In the genomic region with DNA sequence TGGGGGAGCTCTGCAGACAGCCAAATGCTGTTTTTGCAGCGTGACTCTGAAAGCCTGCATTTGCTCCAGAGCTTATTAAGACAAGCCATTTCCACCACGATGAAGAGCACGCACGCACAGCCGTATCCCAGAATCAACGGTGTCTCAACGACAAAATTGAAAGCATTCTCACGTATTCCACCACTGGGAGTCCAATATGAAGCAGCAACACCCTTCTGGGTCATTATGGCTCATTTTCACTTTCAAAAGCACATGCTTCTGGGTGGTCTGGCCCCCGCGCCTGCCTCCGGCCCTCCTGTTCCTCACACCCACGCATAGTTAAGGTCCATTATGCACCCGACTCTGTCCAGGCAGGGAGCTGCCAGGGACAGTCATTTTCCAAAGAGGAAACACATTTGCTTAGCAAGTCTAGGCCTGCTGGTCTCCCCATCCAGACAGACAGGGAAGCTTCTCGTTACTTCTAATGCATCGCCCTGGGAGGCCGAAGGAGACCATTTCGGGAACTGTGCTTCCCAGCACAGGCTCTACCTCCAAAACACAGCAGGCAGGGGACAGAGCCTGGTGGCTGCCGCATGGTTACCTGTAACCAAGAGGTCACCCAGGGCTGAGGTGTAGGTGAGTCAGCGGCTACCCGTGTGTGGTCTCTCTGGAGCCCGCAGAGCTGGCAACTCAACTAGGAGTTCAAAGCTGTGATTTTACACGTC, we compare ENCODE assay signal across 15 cellular contexts.
DNase-seq lines count a peak whose midpoint lies in the region; ATAC-seq and TF ChIP-seq lines count a peak whose summit lies in the region.
"Had no signal": no experiment of that assay in that cellular context is flagged by ENCODE, and none has a peak within 500 bp of the region (broad histone marks: within the 10 kb centered on the region; RNA-seq: fewer than 3 reads in every experiment).

No MANE protein-coding gene starts in this region.

- H3K27ac ChIP-seq in coronary artery (no peak overlapping the region), endodermal cell (ENCODE audit: low read depth, low read length) (no peak overlapping the region), neural progenitor cell (no peak overlapping the region)
- H3K27ac ChIP-seq: heart right ventricle, parathyroid adenoma, VCaP had no signal

- H3K27me3 ChIP-seq in skeletal muscle satellite cell (ENCODE audit: control insufficient read depth, insufficient read depth, low read length) (peaks cover 38% of the 10 kb centered on the region), endodermal cell (ENCODE audit: control insufficient read depth, insufficient read depth, low read length, poor library complexity, severe bottlenecking) (no peaks in the 10 kb centered on the region), neural progenitor cell (no peaks in the 10 kb centered on the region)

- peak; percentile 52 for DNase-seq in GM03348 (ENCODE audit: low spot score)
- DNase-seq in coronary artery (ENCODE audit: low spot score), result peak; percentile 65
- DNase-seq in left lobe of liver (ENCODE audit: low spot score), result peak; percentile 29
- no peak for DNase-seq in endodermal cell
- no peak for DNase-seq in stimulated activated naive B cell treated with anti-CD40 and anti-IgM and Interleukin-4, amounts not matched to agents 10 μg/mL and 1 μg/mL and 100 μg/mL, for 72 hours
- no peak for DNase-seq in neural progenitor cell (ENCODE audit: low spot score)
- DNase-seq: heart right ventricle, Kasumi-1, NCI-H1417, RPMI8226, substantia nigra had no signal

- H3K9ac ChIP-seq in skeletal muscle satellite cell (ENCODE audit: low read depth, low read length), result no peak overlapping the region
- no peak overlapping the region for H3K9ac ChIP-seq in endodermal cell (ENCODE audit: extremely low read depth, low read length, poor library complexity, severe bottlenecking)
- H3K9ac ChIP-seq in neural progenitor cell, result no peak overlapping the region
- H3K9ac ChIP-seq: parathyroid adenoma had no signal

- H4K20me1 ChIP-seq in neural progenitor cell (ENCODE audit: low read depth), result no peaks in the 10 kb centered on the region

- no peaks in the 10 kb centered on the region for H3K9me3 ChIP-seq in skeletal muscle satellite cell (replicated peaks; ENCODE audit: low read length)
- H3K9me3 ChIP-seq in endodermal cell (ENCODE audit: control insufficient read depth, low read length), result no peaks in the 10 kb centered on the region
- H3K9me3 ChIP-seq in neural progenitor cell (ENCODE audit: low read depth), result no peaks in the 10 kb centered on the region
- H3K9me3 ChIP-seq: heart right ventricle had no signal

- TF ChIP-seq CTCF in coronary artery (IDR thresholded peaks at IDR 0.05) (no peak), endodermal cell (conservative IDR thresholded peaks at IDR 0.05) (no peak), neural progenitor cell (IDR thresholded peaks at IDR 0.05) (no peak)

- H3F3A ChIP-seq in neural progenitor cell (ENCODE audit: low read depth), result no peaks in the 10 kb centered on the region

- 87 to 89% methylated on average over 19 to 22 of the region's 22 CpGs for WGBS in endodermal cell (ENCODE audit: insufficient coverage in 1 of 2, insufficient read length in 1 of 2), 2 experiments

- no peak overlapping the region for H3K27ac Mint-ChIP-seq in endodermal cell
- H3K27ac Mint-ChIP-seq in stimulated activated naive B cell treated with anti-CD40 and anti-IgM and Interleukin-4, amounts not matched to agents 10 μg/mL and 1 μg/mL and 100 μg/mL, for 72 hours, result no peak overlapping the region
- H3K27ac Mint-ChIP-seq in activated T-helper 17 cell treated with anti-CD3 and anti-CD28 coated beads, Interleukin-2, amount 50 U/mL, for 72 hours, result no peak overlapping the region
- H3K27ac Mint-ChIP-seq in neural progenitor cell, result no peak overlapping the region

- H3K4me1 Mint-ChIP-seq in endodermal cell (no peaks in the 10 kb centered on the region), neural progenitor cell (peaks cover 2% of the 10 kb centered on the region)
- peaks cover 5 to 7% of the 10 kb centered on the region in 2 donors for H3K4me1 Mint-ChIP-seq in stimulated activated naive B cell treated with anti-CD40 and anti-IgM and Interleukin-4, amounts not matched to agents 10 μg/mL and 1 μg/mL and 100 μg/mL, for 72 hours
- H3K4me1 Mint-ChIP-seq in activated T-helper 17 cell treated with anti-CD3 and anti-CD28 coated beads, Interleukin-2, amount 50 U/mL, for 72 hours, result peaks cover 5% of the 10 kb centered on the region

- H3K79me2 ChIP-seq in neural progenitor cell (ENCODE audit: low read depth), result no peaks in the 10 kb centered on the region
- H3K79me2 ChIP-seq: parathyroid adenoma had no signal

- peaks cover 20% of the 10 kb centered on the region for H3K9me3 Mint-ChIP-seq in endodermal cell
- no peaks in the 10 kb centered on the region for H3K9me3 Mint-ChIP-seq in stimulated activated naive B cell treated with anti-CD40 and anti-IgM and Interleukin-4, amounts not matched to agents 10 μg/mL and 1 μg/mL and 100 μg/mL, for 72 hours
- H3K9me3 Mint-ChIP-seq in activated T-helper 17 cell treated with anti-CD3 and anti-CD28 coated beads, Interleukin-2, amount 50 U/mL, for 72 hours, result no peaks in the 10 kb centered on the region
- H3K9me3 Mint-ChIP-seq in neural progenitor cell, result peaks cover 3% of the 10 kb centered on the region

- peak overlapping the region; percentile 41 for H3K4me3 ChIP-seq in coronary artery
- peak overlapping the region; percentile 51 for H3K4me3 ChIP-seq in skeletal muscle satellite cell (ENCODE audit: low read length)
- H3K4me3 ChIP-seq in endodermal cell (ENCODE audit: low read length), result no peak overlapping the region
- no peak overlapping the region for H3K4me3 ChIP-seq in neural progenitor cell

- peaks cover 14% of the 10 kb centered on the region for H3K27me3 Mint-ChIP-seq in endodermal cell (ENCODE audit: insufficient read depth)
- peaks cover 28 to 31% of the 10 kb centered on the region in 2 donors for H3K27me3 Mint-ChIP-seq in stimulated activated naive B cell treated with anti-CD40 and anti-IgM and Interleukin-4, amounts not matched to agents 10 μg/mL and 1 μg/mL and 100 μg/mL, for 72 hours
- peaks cover 20% of the 10 kb centered on the region for H3K27me3 Mint-ChIP-seq in activated T-helper 17 cell treated with anti-CD3 and anti-CD28 coated beads, Interleukin-2, amount 50 U/mL, for 72 hours
- peaks cover 11% of the 10 kb centered on the region for H3K27me3 Mint-ChIP-seq in neural progenitor cell (ENCODE audit: insufficient read depth, low read depth)

- H2AFZ ChIP-seq in neural progenitor cell (replicated peaks), result no peak overlapping the region
- H2AFZ ChIP-seq: parathyroid adenoma had no signal

- H3K4me2 ChIP-seq in skeletal muscle satellite cell (ENCODE audit: low read length) (peak overlapping the region; percentile 52), neural progenitor cell (no peak overlapping the region)

- no peak overlapping the region for H3K4me3 Mint-ChIP-seq in endodermal cell
- no peak overlapping the region for H3K4me3 Mint-ChIP-seq in stimulated activated naive B cell treated with anti-CD40 and anti-IgM and Interleukin-4, amounts not matched to agents 10 μg/mL and 1 μg/mL and 100 μg/mL, for 72 hours
- no peak overlapping the region for H3K4me3 Mint-ChIP-seq in activated T-helper 17 cell treated with anti-CD3 and anti-CD28 coated beads, Interleukin-2, amount 50 U/mL, for 72 hours
- no peak overlapping the region for H3K4me3 Mint-ChIP-seq in neural progenitor cell

- H3K4me1 ChIP-seq in skeletal muscle satellite cell (ENCODE audit: control insufficient read depth, insufficient read depth, low read length) (peaks cover 11% of the 10 kb centered on the region), endodermal cell (ENCODE audit: control insufficient read depth, insufficient read depth, low read length) (no peaks in the 10 kb centered on the region), neural progenitor cell (no peaks in the 10 kb centered on the region)
- H3K4me1 ChIP-seq: heart right ventricle, parathyroid adenoma had no signal

- H3K36me3 Mint-ChIP-seq in endodermal cell (ENCODE audit: low read depth), result no peaks in the 10 kb centered on the region
- no peaks in the 10 kb centered on the region for H3K36me3 Mint-ChIP-seq in stimulated activated naive B cell treated with anti-CD40 and anti-IgM and Interleukin-4, amounts not matched to agents 10 μg/mL and 1 μg/mL and 100 μg/mL, for 72 hours
- no peaks in the 10 kb centered on the region for H3K36me3 Mint-ChIP-seq in activated T-helper 17 cell treated with anti-CD3 and anti-CD28 coated beads, Interleukin-2, amount 50 U/mL, for 72 hours (ENCODE audit: low read depth)
- H3K36me3 Mint-ChIP-seq in neural progenitor cell, result no peaks in the 10 kb centered on the region

- H3K36me3 ChIP-seq in skeletal muscle satellite cell (ENCODE audit: insufficient read depth, low read length) (no peaks in the 10 kb centered on the region), endodermal cell (ENCODE audit: control insufficient read depth, insufficient read depth, low read length) (no peaks in the 10 kb centered on the region), neural progenitor cell (no peaks in the 10 kb centered on the region)
- H3K36me3 ChIP-seq: heart right ventricle had no signal

- ATAC-seq in left lobe of liver, result no peak
- no peak for ATAC-seq in stimulated activated naive B cell treated with anti-CD40 and anti-IgM and Interleukin-4, amounts not matched to agents 10 μg/mL and 1 μg/mL and 100 μg/mL, for 72 hours (replicated peaks)
- ATAC-seq in activated T-helper 17 cell treated with anti-CD3 and anti-CD28 coated beads, Interleukin-2, amount 50 U/mL, for 72 hours (replicated peaks), result no peak
- ATAC-seq: heart right ventricle had no signal

Comparison
In these comparisons a context has a peak if more than half of its experiments do, and no peak if none do; other contexts are left out.
1. DNase-seq: peak in GM03348 (single experiment), coronary artery (single experiment) and left lobe of liver (single experiment); none in endodermal cell (single experiment), stimulated activated naive B cell treated with anti-CD40 and anti-IgM and Interleukin-4, amounts not matched to agents 10 μg/mL and 1 μg/mL and 100 μg/mL, for 72 hours (single experiment) and neural progenitor cell (single experiment).
2. H3K4me3 ChIP-seq: peak in coronary artery (single experiment) and skeletal muscle satellite cell (single experiment); none in endodermal cell (single experiment) and neural progenitor cell (single experiment).